In genomic region chr7:132709971-132710567, GRCh38 we compare ENCODE assay signal across 1 cellular context.
TF ChIP-seq lines count a peak whose summit lies in the region.

No MANE protein-coding gene starts in this region.

TF ChIP-seq in HCT116, 20 proteins besides CTCF, POLR2A, EP300 and RAD21 (continued from another document):
- TF ChIP-seq REST (IDR thresholded peaks at IDR 0.05; ENCODE audit: low read depth) = no peak
- TF ChIP-seq CBX3 (IDR thresholded peaks at IDR 0.05; ENCODE audit: low read depth) = peak; percentile 24; the same call in 1 of the 2 replicates
- no peak for TF ChIP-seq SIN3A (IDR thresholded peaks at IDR 0.05; ENCODE audit: low read depth)
- TF ChIP-seq JUND (IDR thresholded peaks at IDR 0.05) = no peak
- TF ChIP-seq FOSL1 (IDR thresholded peaks at IDR 0.05; ENCODE audit: low read depth) = no peak
- no peak for TF ChIP-seq MAX (IDR thresholded peaks at IDR 0.05)
- no peak for TF ChIP-seq TCF7L2 (IDR thresholded peaks at IDR 0.05; ENCODE audit: borderline replicate concordance, extremely low read depth, insufficient read depth, insufficient read length)
- TF ChIP-seq ZFX (IDR thresholded peaks at IDR 0.05) = no peak
- TF ChIP-seq ELF1 (IDR thresholded peaks at IDR 0.05; ENCODE audit: borderline replicate concordance, low read depth) = no peak
- TF ChIP-seq EZH2phosphoT487 (IDR thresholded peaks at IDR 0.05; ENCODE audit: borderline replicate concordance) = no peak
- no peak for TF ChIP-seq EZH2 (IDR thresholded peaks at IDR 0.05)
- no peak for TF ChIP-seq ATF3 (IDR thresholded peaks at IDR 0.05)
- TF ChIP-seq SP1 (IDR thresholded peaks at IDR 0.05; ENCODE audit: low read depth) = no peak
